9 cellular contexts compared by ENCODE assay signal in genomic region chr11:279040-279965, GRCh38. TPM values are rescaled to one million over a fixed set of nuclear protein-coding genes. Genes with fewer than 3 reads are reported as not detected.
A peak's percentile ranks its signal among the peaks of the same experiment; 100 is the strongest.
DNase-seq lines count a peak whose midpoint lies in the region; ATAC-seq and TF ChIP-seq lines count a peak whose summit lies in the region.
"Had no signal": no experiment of that assay in that cellular context is flagged by ENCODE, and none has a peak within 500 bp of the region (broad histone marks: within the 10 kb centered on the region; RNA-seq: fewer than 3 reads in every experiment).

No MANE protein-coding gene starts in this region.

- H3K4me3 ChIP-seq in HUES64 (ENCODE audit: low read length) = peak overlapping the region; percentile 47; the same call in 1 of the 2 replicates
- H3K4me3 ChIP-seq in coronary artery = peak overlapping the region; percentile 67
- H3K4me3 ChIP-seq in foreskin fibroblast (ENCODE audit: low read depth in 1 of 2, low read length in 2 of 2) = no peak overlapping the region

- TF ChIP-seq CTCF in 22Rv1 (IDR thresholded peaks at IDR 0.05) (no peak), coronary artery (IDR thresholded peaks at IDR 0.05) (no peak), foreskin fibroblast (IDR thresholded peaks at IDR 0.05; ENCODE audit: low read depth, low read length) (no peak)

- peak overlapping the region in 2 of 6 donors; percentile 72 to 84 for H3K27ac Mint-ChIP-seq in naive B cell

- DNase-seq in coronary artery (ENCODE audit: low spot score) = no peak
- DNase-seq in naive B cell = no peak
- DNase-seq in kidney glomerular epithelial cell (lab: John Stamatoyannopoulos, UW) = no peak
- no peak for DNase-seq in UCSD-AML1 (lab: John Stamatoyannopoulos, UW; ENCODE audit: unreplicated experiment)
- no peak for DNase-seq in substantia nigra (lab: John Stamatoyannopoulos, UW)
- no peak for DNase-seq in foreskin fibroblast
- DNase-seq: NCI-H524 had no signal

- peaks cover 52% of the 10 kb centered on the region for H3K27me3 ChIP-seq in HUES64 (ENCODE audit: insufficient read depth, low read length)

- no peak overlapping the region for H3K9ac ChIP-seq in HUES64 (ENCODE audit: low read depth, low read length)

- H3K27ac ChIP-seq in 22Rv1 = peak overlapping the region; percentile 68
- H3K27ac ChIP-seq in HUES64 (ENCODE audit: low read depth, low read length) = no peak overlapping the region
- H3K27ac ChIP-seq in coronary artery = no peak overlapping the region
- H3K27ac ChIP-seq in substantia nigra (ENCODE audit: low read depth, low read length, poor library complexity, severe bottlenecking) = no peak overlapping the region

- H3K9me3 Mint-ChIP-seq in naive B cell = peaks cover 0 to 3% (median 0%) of the 10 kb centered on the region in 7 donors

- peak overlapping the region in 7 of 8 donors; percentile 30 to 79 (median 67) for H3K4me3 Mint-ChIP-seq in naive B cell

- peaks cover 11 to 40% (median 17%) of the 10 kb centered on the region in 3 donors for H3K27me3 Mint-ChIP-seq in naive B cell

- 92% methylated on average over 97 of the region's 97 CpGs for WGBS in HUES64

- peaks cover 0 to 5% of the 10 kb centered on the region in 2 donors for H3K36me3 Mint-ChIP-seq in naive B cell

- no peaks in the 10 kb centered on the region for H3K9me3 ChIP-seq in HUES64 (ENCODE audit: insufficient read depth, low read depth, low read length)

- H3K36me3 ChIP-seq in HUES64 (ENCODE audit: insufficient read depth, low read length) = no peaks in the 10 kb centered on the region

- no peaks in the 10 kb centered on the region for H3K4me1 ChIP-seq in HUES64 (ENCODE audit: insufficient read depth, low read length)

- H3K4me1 Mint-ChIP-seq in naive B cell = peaks cover 38 to 43% (median 39%) of the 10 kb centered on the region in 3 donors

- peak; percentile 37 to 42 for ATAC-seq in naive B cell (ENCODE audit: low read depth in 2 of 2)

RNA-seq across cellular contexts. Expression of gene NLRP6, which starts 1.1 kb away (rescaled TPM):
- polyA plus RNA-seq in HUES64 (2013, experiment 1 of 2) = not detected
- polyA plus RNA-seq in HUES64 (2013, experiment 2 of 2) = not detected
- polyA plus RNA-seq in naive B cell (ENCODE audit: low read depth in 6 of 6) = 1 to 10 TPM; 1.4 to 3.3 (median 2.2) TPM

RNA-seq across cellular contexts. Expression of gene PGGHG, which starts 9.6 kb away (rescaled TPM):
- 16.6 TPM for polyA plus RNA-seq in HUES64 (2013, experiment 1 of 2)
- 19.9 TPM for polyA plus RNA-seq in HUES64 (2013, experiment 2 of 2)
- 1 to 10 TPM; 3.4 to 8.3 (median 4.3) TPM for polyA plus RNA-seq in naive B cell (ENCODE audit: low read depth in 6 of 6)

RNA-seq across cellular contexts. Expression of gene IFITM5, which starts 20.0 kb away (rescaled TPM):
- polyA plus RNA-seq in HUES64 (2013, experiment 1 of 2) = not detected
- polyA plus RNA-seq in HUES64 (2013, experiment 2 of 2) = not detected
- polyA plus RNA-seq in naive B cell (ENCODE audit: low read depth in 6 of 6) = not detected

RNA-seq across cellular contexts. Expression of gene IFITM2, which starts 28.3 kb away (rescaled TPM):
- polyA plus RNA-seq in HUES64 (2013, experiment 1 of 2) = 152 TPM
- 233 TPM for polyA plus RNA-seq in HUES64 (2013, experiment 2 of 2)
- 1,000 to 10,000 TPM in 4 of 6 donors, 100 to 1,000 TPM in 2; 915 to 1,467 (median 1,288) TPM for polyA plus RNA-seq in naive B cell (ENCODE audit: low read depth in 6 of 6)

RNA-seq across cellular contexts. Expression of gene IFITM1, which starts 34.5 kb away (rescaled TPM):
- polyA plus RNA-seq in HUES64 (2013, experiment 1 of 2) = 343 TPM
- polyA plus RNA-seq in HUES64 (2013, experiment 2 of 2) = 396 TPM
- 100 to 1,000 TPM; 152 to 299 (median 164) TPM for polyA plus RNA-seq in naive B cell (ENCODE audit: low read depth in 6 of 6)

Comparison
In these comparisons a context has a peak if more than half of its experiments do, and no peak if none do; other contexts are left out.
1. H3K4me3 ChIP-seq: peak in HUES64 (single experiment) and coronary artery (single experiment); none in foreskin fibroblast (0 of 2).